In the genomic region with DNA sequence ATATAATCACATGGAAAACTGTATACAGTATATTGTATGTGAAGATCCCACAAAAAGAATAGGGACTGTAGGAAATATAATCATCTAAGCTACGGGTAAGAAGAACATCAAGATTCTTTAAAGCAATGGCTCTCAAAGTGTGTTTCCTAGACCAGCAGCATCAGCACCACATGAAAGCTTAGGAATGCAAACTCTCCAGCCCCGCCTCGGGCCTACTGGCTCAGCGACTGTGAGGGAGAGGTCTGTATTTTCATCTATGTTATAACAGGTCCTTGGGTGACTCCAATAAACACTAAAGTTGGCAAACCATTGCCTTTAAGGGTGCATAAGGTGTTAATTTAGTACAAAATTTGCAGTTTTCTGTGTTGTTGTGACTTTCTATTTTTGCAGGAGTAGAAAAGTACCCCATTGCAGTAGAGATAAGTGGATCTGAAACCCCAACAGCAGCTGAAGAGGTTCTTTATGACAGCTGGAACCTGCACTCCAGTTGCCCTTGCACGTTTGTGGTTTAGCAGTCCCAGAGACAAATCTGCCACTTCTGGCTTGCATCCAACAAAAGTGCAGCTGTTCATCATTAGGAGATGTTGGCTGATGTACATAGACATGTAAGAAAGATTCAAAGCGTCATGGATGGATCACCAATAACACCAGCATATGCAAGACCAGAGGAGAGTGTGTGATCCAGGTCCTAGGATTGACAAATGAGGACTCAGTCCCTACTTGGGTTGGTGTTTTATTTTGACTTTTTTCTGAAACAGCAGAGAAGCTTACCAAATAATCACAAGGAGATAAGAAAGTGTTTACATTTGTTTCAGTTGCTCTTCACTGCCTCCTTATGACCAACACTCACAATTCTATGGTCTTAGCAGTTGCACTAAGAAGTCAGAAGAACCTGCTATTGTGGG, we compare ENCODE assay signal across 8 cellular contexts. TPM values are rescaled to one million over a fixed set of nuclear protein-coding genes. Genes with fewer than 3 reads are reported as not detected.
DNase-seq lines count a peak whose midpoint lies in the region; ATAC-seq and TF ChIP-seq lines count a peak whose summit lies in the region.

No MANE protein-coding gene starts in this region.

- no peak overlapping the region for H3K27ac ChIP-seq in endodermal cell (ENCODE audit: low read depth, low read length)
- H3K27ac ChIP-seq in suprapubic skin, result no peak overlapping the region

- peaks cover 18% of the 10 kb centered on the region for H3K4me1 Mint-ChIP-seq in activated naive CD4-positive, alpha-beta T cell treated with anti-CD3 and anti-CD28 coated beads for 36 hours (ENCODE audit: low read depth)
- H3K4me1 Mint-ChIP-seq in endodermal cell, result peaks cover 8% of the 10 kb centered on the region
- no peaks in the 10 kb centered on the region for H3K4me1 Mint-ChIP-seq in activated T-helper 1 cell treated with anti-CD3 and anti-CD28 coated beads, Interleukin-12 subunit alpha, Interleukin-12 subunit beta, Interleukin-2, Interleukin-4 antibody, amounts not matched to agents 30 ng/mL and 10 ng/mL and 1 ng/mL, durations not matched to agents 14 hours and 24 hours and 36 hours (ENCODE audit: low read depth)

- intact Hi-C loops in activated naive CD4-positive, alpha-beta T cell treated with anti-CD3 and anti-CD28 coated beads for 36 hours (cut with micrococcal nuclease), result no loop called here
- intact Hi-C loops in activated T-helper 1 cell treated with anti-CD3 and anti-CD28 coated beads, Interleukin-12 subunit alpha, Interleukin-12 subunit beta, Interleukin-2, Interleukin-4 antibody, amounts not matched to agents 30 ng/mL and 10 ng/mL and 1 ng/mL, durations not matched to agents 14 hours and 24 hours and 36 hours (cut with micrococcal nuclease), result no loop called here

- H3K4me3 ChIP-seq in endodermal cell (ENCODE audit: low read length) (no peak overlapping the region), suprapubic skin (no peak overlapping the region)

- no peak overlapping the region for H3K27ac Mint-ChIP-seq in activated naive CD4-positive, alpha-beta T cell treated with anti-CD3 and anti-CD28 coated beads for 36 hours
- no peak overlapping the region for H3K27ac Mint-ChIP-seq in activated naive CD4-positive, alpha-beta T cell treated with anti-CD3 and anti-CD28 coated beads, Interleukin-2, amount 50 U/mL, for 72 hours
- H3K27ac Mint-ChIP-seq in endodermal cell, result no peak overlapping the region
- no peak overlapping the region for H3K27ac Mint-ChIP-seq in activated T-helper 1 cell treated with anti-CD3 and anti-CD28 coated beads, Interleukin-12 subunit alpha, Interleukin-12 subunit beta, Interleukin-2, Interleukin-4 antibody, amounts not matched to agents 30 ng/mL and 10 ng/mL and 1 ng/mL, durations not matched to agents 14 hours and 24 hours and 36 hours

- no peak for TF ChIP-seq EP300 in suprapubic skin (IDR thresholded peaks at IDR 0.05)

- H3K9me3 Mint-ChIP-seq in activated naive CD4-positive, alpha-beta T cell treated with anti-CD3 and anti-CD28 coated beads for 36 hours, result peaks cover 2% of the 10 kb centered on the region
- peaks cover 0 to 6% of the 10 kb centered on the region in 2 donors for H3K9me3 Mint-ChIP-seq in activated naive CD4-positive, alpha-beta T cell treated with anti-CD3 and anti-CD28 coated beads, Interleukin-2, amount 50 U/mL, for 72 hours
- H3K9me3 Mint-ChIP-seq in endodermal cell, result peaks cover 2% of the 10 kb centered on the region
- peaks cover 7% of the 10 kb centered on the region for H3K9me3 Mint-ChIP-seq in activated T-helper 1 cell treated with anti-CD3 and anti-CD28 coated beads, Interleukin-12 subunit alpha, Interleukin-12 subunit beta, Interleukin-2, Interleukin-4 antibody, amounts not matched to agents 30 ng/mL and 10 ng/mL and 1 ng/mL, durations not matched to agents 14 hours and 24 hours and 36 hours

- no peak overlapping the region for H3K4me3 Mint-ChIP-seq in activated naive CD4-positive, alpha-beta T cell treated with anti-CD3 and anti-CD28 coated beads for 36 hours
- no peak overlapping the region for H3K4me3 Mint-ChIP-seq in endodermal cell
- H3K4me3 Mint-ChIP-seq in activated T-helper 1 cell treated with anti-CD3 and anti-CD28 coated beads, Interleukin-12 subunit alpha, Interleukin-12 subunit beta, Interleukin-2, Interleukin-4 antibody, amounts not matched to agents 30 ng/mL and 10 ng/mL and 1 ng/mL, durations not matched to agents 14 hours and 24 hours and 36 hours, result no peak overlapping the region

- H3K9me3 ChIP-seq in endodermal cell (ENCODE audit: control insufficient read depth, low read length), result peaks cover 6% of the 10 kb centered on the region
- H3K9me3 ChIP-seq in suprapubic skin, result no peaks in the 10 kb centered on the region

- DNase-seq in activated naive CD4-positive, alpha-beta T cell treated with anti-CD3 and anti-CD28 coated beads for 36 hours, result peak; percentile 46
- no peak for DNase-seq in activated naive CD4-positive, alpha-beta T cell treated with anti-CD3 and anti-CD28 coated beads, Interleukin-2, amount 50 U/mL, for 72 hours (ENCODE audit: low spot score in 2 of 2)
- DNase-seq in NCI-H2029 (lab: John Stamatoyannopoulos, UW) (peak; percentile 67), endodermal cell (no peak), nucleus accumbens (lab: John Stamatoyannopoulos, UW) (no peak), suprapubic skin (ENCODE audit: low spot score in 2 of 2) (no peak)
- DNase-seq in activated T-helper 1 cell treated with anti-CD3 and anti-CD28 coated beads, Interleukin-12 subunit alpha, Interleukin-12 subunit beta, Interleukin-2, Interleukin-4 antibody, amounts not matched to agents 30 ng/mL and 10 ng/mL and 1 ng/mL, durations not matched to agents 14 hours and 24 hours and 36 hours (ENCODE audit: low spot score), result no peak

- H3K27me3 Mint-ChIP-seq in activated naive CD4-positive, alpha-beta T cell treated with anti-CD3 and anti-CD28 coated beads for 36 hours (ENCODE audit: low read depth), result no peaks in the 10 kb centered on the region
- H3K27me3 Mint-ChIP-seq in endodermal cell (ENCODE audit: insufficient read depth), result no peaks in the 10 kb centered on the region
- H3K27me3 Mint-ChIP-seq in activated T-helper 1 cell treated with anti-CD3 and anti-CD28 coated beads, Interleukin-12 subunit alpha, Interleukin-12 subunit beta, Interleukin-2, Interleukin-4 antibody, amounts not matched to agents 30 ng/mL and 10 ng/mL and 1 ng/mL, durations not matched to agents 14 hours and 24 hours and 36 hours (ENCODE audit: insufficient read depth), result peaks cover 7% of the 10 kb centered on the region

- H3K36me3 ChIP-seq in endodermal cell (ENCODE audit: control insufficient read depth, insufficient read depth, low read length) (no peaks in the 10 kb centered on the region), suprapubic skin (no peaks in the 10 kb centered on the region)

- CTCF ChIA-PET in activated naive CD4-positive, alpha-beta T cell treated with anti-CD3 and anti-CD28 coated beads for 36 hours (lab: Charles Lee), result interaction anchor here (0.8 to 1.5 kb wide), 3 partner anchors 15 to 111 kb away, joined by 3 to 6 read pairs (median 3); no protein-coding TSS in a partner anchor

- no peak for TF ChIP-seq POLR2A in suprapubic skin (IDR thresholded peaks at IDR 0.05)

- TF ChIP-seq CTCF in endodermal cell (conservative IDR thresholded peaks at IDR 0.05) (peak; percentile 37), suprapubic skin (IDR thresholded peaks at IDR 0.05) (no peak)

- H3K27me3 ChIP-seq in endodermal cell (ENCODE audit: control insufficient read depth, insufficient read depth, low read length, poor library complexity, severe bottlenecking) (no peaks in the 10 kb centered on the region), suprapubic skin (no peaks in the 10 kb centered on the region)

- H3K36me3 Mint-ChIP-seq in activated naive CD4-positive, alpha-beta T cell treated with anti-CD3 and anti-CD28 coated beads for 36 hours (ENCODE audit: low read depth), result no peaks in the 10 kb centered on the region
- no peaks in the 10 kb centered on the region for H3K36me3 Mint-ChIP-seq in activated naive CD4-positive, alpha-beta T cell treated with anti-CD3 and anti-CD28 coated beads, Interleukin-2, amount 50 U/mL, for 72 hours
- no peaks in the 10 kb centered on the region for H3K36me3 Mint-ChIP-seq in endodermal cell (ENCODE audit: low read depth)
- H3K36me3 Mint-ChIP-seq in activated T-helper 1 cell treated with anti-CD3 and anti-CD28 coated beads, Interleukin-12 subunit alpha, Interleukin-12 subunit beta, Interleukin-2, Interleukin-4 antibody, amounts not matched to agents 30 ng/mL and 10 ng/mL and 1 ng/mL, durations not matched to agents 14 hours and 24 hours and 36 hours (ENCODE audit: low read depth), result no peaks in the 10 kb centered on the region

- ATAC-seq in activated naive CD4-positive, alpha-beta T cell treated with anti-CD3 and anti-CD28 coated beads, Interleukin-2, amount 50 U/mL, for 72 hours, result no peak
- ATAC-seq in HG02884 (IDR thresholded peaks at IDR 0.05; ENCODE audit: unreplicated experiment), result peak; percentile 93

- H3K4me1 ChIP-seq in endodermal cell (ENCODE audit: control insufficient read depth, insufficient read depth, low read length), result no peaks in the 10 kb centered on the region
- H3K4me1 ChIP-seq in suprapubic skin, result no peaks in the 10 kb centered on the region

- no peak overlapping the region for H3K9ac ChIP-seq in endodermal cell (ENCODE audit: extremely low read depth, low read length, poor library complexity, severe bottlenecking)

- 74 to 81% methylated on average over 6 of the region's 6 CpGs for WGBS in endodermal cell (ENCODE audit: insufficient coverage in 1 of 2, insufficient read length in 1 of 2), 2 experiments
- WGBS in suprapubic skin, result 33% methylated on average over 6 of the region's 6 CpGs

RNA-seq across cellular contexts. Expression of a gene that starts 15.9 kb away (rescaled TPM):
- 10 to 100 TPM; 20.6 to 24.3 TPM for total RNA-seq in activated naive CD4-positive, alpha-beta T cell treated with anti-CD3 and anti-CD28 coated beads for 36 hours
- total RNA-seq in activated naive CD4-positive, alpha-beta T cell treated with anti-CD3 and anti-CD28 coated beads, Interleukin-2, amount 50 U/mL, for 72 hours, result 10 to 100 TPM; 21.9 to 26.4 TPM
- total RNA-seq in endodermal cell (10 to 100 TPM; 11.7 to 16.9 TPM), suprapubic skin (10 to 100 TPM; 15.9 to 37.3 (median 22.6) TPM)
- 20.8 TPM for polyA plus RNA-seq in endodermal cell (2013, experiment 1 of 2)
- 18.7 TPM for polyA plus RNA-seq in endodermal cell (2013, experiment 2 of 2)
- 20.4 and 20.7 TPM in 2 replicates for total RNA-seq in activated T-helper 1 cell treated with anti-CD3 and anti-CD28 coated beads, Interleukin-12 subunit alpha, Interleukin-12 subunit beta, Interleukin-2, Interleukin-4 antibody, amounts not matched to agents 30 ng/mL and 10 ng/mL and 1 ng/mL, durations not matched to agents 14 hours and 24 hours and 36 hours

RNA-seq across cellular contexts. Expression of a gene that starts 42.7 kb away (rescaled TPM):
- total RNA-seq in activated naive CD4-positive, alpha-beta T cell treated with anti-CD3 and anti-CD28 coated beads for 36 hours, result 10 to 100 TPM; 23.9 TPM
- 10 to 100 TPM; 21.4 to 33.5 TPM for total RNA-seq in activated naive CD4-positive, alpha-beta T cell treated with anti-CD3 and anti-CD28 coated beads, Interleukin-2, amount 50 U/mL, for 72 hours
- total RNA-seq in endodermal cell (1 to 10 TPM; 4.1 to 5.3 TPM), suprapubic skin (10 to 100 TPM; 20.7 to 28.1 (median 23.4) TPM)
- 11.6 TPM for polyA plus RNA-seq in endodermal cell (2013, experiment 1 of 2)
- polyA plus RNA-seq in endodermal cell (2013, experiment 2 of 2), result 8.9 TPM
- total RNA-seq in activated T-helper 1 cell treated with anti-CD3 and anti-CD28 coated beads, Interleukin-12 subunit alpha, Interleukin-12 subunit beta, Interleukin-2, Interleukin-4 antibody, amounts not matched to agents 30 ng/mL and 10 ng/mL and 1 ng/mL, durations not matched to agents 14 hours and 24 hours and 36 hours, result 20.5 and 21.4 TPM in 2 replicates

Comparison
In these comparisons a context has a peak if more than half of its experiments do, and no peak if none do; other contexts are left out.
1. DNase-seq: peak in activated naive CD4-positive, alpha-beta T cell treated with anti-CD3 and anti-CD28 coated beads for 36 hours (single experiment) and NCI-H2029 (single experiment); none in activated naive CD4-positive, alpha-beta T cell treated with anti-CD3 and anti-CD28 coated beads, Interleukin-2, amount 50 U/mL, for 72 hours (0 of 2), endodermal cell (single experiment), activated T-helper 1 cell treated with anti-CD3 and anti-CD28 coated beads, Interleukin-12 subunit alpha, Interleukin-12 subunit beta, Interleukin-2, Interleukin-4 antibody, amounts not matched to agents 30 ng/mL and 10 ng/mL and 1 ng/mL, durations not matched to agents 14 hours and 24 hours and 36 hours (single experiment), nucleus accumbens (0 of 56) and suprapubic skin (0 of 2).